Comparison of ENCODE assay signal across 1 cellular context in the genomic region with DNA sequence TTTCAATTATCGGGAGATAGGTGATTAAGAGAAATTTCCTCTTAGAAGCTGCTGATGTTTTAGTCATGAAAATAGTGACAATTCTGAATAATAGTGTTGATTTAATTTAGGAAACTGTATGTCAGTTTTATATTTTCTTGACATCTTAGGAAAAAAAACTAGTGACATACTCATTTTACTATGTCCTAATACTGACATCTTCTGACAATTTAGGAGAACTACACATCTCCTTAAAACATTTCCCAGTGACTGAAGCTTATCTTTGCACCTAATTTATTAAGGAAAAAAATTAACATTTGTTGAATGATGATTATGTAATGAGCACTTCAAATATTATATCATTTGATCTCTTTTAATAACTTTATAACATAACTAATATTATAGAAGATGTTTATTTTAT.
TF ChIP-seq lines count a peak whose summit lies in the region.

No MANE protein-coding gene starts in this region.

TF ChIP-seq in HepG2, 621 proteins besides CTCF, POLR2A, EP300 and RAD21 (continued from another document):
- TF ChIP-seq, protein P1, sequence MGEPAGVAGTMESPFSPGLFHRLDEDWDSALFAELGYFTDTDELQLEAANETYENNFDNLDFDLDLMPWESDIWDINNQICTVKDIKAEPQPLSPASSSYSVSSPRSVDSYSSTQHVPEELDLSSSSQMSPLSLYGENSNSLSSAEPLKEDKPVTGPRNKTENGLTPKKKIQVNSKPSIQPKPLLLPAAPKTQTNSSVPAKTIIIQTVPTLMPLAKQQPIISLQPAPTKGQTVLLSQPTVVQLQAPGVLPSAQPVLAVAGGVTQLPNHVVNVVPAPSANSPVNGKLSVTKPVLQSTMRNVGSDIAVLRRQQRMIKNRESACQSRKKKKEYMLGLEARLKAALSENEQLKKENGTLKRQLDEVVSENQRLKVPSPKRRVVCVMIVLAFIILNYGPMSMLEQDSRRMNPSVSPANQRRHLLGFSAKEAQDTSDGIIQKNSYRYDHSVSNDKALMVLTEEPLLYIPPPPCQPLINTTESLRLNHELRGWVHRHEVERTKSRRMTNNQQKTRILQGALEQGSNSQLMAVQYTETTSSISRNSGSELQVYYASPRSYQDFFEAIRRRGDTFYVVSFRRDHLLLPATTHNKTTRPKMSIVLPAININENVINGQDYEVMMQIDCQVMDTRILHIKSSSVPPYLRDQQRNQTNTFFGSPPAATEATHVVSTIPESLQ (CRISPR knock-in tag; conservative IDR thresholded peaks at IDR 0.05): no peak
- TF ChIP-seq, protein P2, sequence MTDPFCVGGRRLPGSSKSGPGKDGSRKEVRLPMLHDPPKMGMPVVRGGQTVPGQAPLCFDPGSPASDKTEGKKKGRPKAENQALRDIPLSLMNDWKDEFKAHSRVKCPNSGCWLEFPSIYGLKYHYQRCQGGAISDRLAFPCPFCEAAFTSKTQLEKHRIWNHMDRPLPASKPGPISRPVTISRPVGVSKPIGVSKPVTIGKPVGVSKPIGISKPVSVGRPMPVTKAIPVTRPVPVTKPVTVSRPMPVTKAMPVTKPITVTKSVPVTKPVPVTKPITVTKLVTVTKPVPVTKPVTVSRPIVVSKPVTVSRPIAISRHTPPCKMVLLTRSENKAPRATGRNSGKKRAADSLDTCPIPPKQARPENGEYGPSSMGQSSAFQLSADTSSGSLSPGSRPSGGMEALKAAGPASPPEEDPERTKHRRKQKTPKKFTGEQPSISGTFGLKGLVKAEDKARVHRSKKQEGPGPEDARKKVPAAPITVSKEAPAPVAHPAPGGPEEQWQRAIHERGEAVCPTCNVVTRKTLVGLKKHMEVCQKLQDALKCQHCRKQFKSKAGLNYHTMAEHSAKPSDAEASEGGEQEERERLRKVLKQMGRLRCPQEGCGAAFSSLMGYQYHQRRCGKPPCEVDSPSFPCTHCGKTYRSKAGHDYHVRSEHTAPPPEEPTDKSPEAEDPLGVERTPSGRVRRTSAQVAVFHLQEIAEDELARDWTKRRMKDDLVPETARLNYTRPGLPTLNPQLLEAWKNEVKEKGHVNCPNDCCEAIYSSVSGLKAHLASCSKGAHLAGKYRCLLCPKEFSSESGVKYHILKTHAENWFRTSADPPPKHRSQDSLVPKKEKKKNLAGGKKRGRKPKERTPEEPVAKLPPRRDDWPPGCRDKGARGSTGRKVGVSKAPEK (CRISPR knock-in tag; IDR thresholded peaks at IDR 0.05; ENCODE audit: borderline replicate concordance): no peak
- no peak for TF ChIP-seq ZNF580 (CRISPR knock-in tag; IDR thresholded peaks at IDR 0.05; ENCODE audit: borderline replicate concordance, low read depth)
- TF ChIP-seq MED13 (CRISPR knock-in tag; IDR thresholded peaks at IDR 0.05): no peak
- TF ChIP-seq NFATC3 (CRISPR knock-in tag; IDR thresholded peaks at IDR 0.05): no peak
- TF ChIP-seq ATF3 (CRISPR knock-in tag; IDR thresholded peaks at IDR 0.05): no peak
- TF ChIP-seq ZIK1 (CRISPR knock-in tag; IDR thresholded peaks at IDR 0.05; ENCODE audit: borderline replicate concordance, low read depth): no peak
- TF ChIP-seq SMYD3 (CRISPR knock-in tag; IDR thresholded peaks at IDR 0.05): no peak
- TF ChIP-seq FIP1L1 (IDR thresholded peaks at IDR 0.05; ENCODE audit: borderline replicate concordance, insufficient read depth, low read depth, low read length): no peak
- TF ChIP-seq ZFP41 (CRISPR knock-in tag; IDR thresholded peaks at IDR 0.05; ENCODE audit: borderline replicate concordance): no peak
- TF ChIP-seq HOXA9 (CRISPR knock-in tag; IDR thresholded peaks at IDR 0.05; ENCODE audit: borderline replicate concordance): no peak
- no peak for TF ChIP-seq JUN (CRISPR knock-in tag; IDR thresholded peaks at IDR 0.05)
- no peak for TF ChIP-seq TARDBP (CRISPR knock-in tag; IDR thresholded peaks at IDR 0.05)
